19 cellular contexts compared by ENCODE assay signal in the genomic region with DNA sequence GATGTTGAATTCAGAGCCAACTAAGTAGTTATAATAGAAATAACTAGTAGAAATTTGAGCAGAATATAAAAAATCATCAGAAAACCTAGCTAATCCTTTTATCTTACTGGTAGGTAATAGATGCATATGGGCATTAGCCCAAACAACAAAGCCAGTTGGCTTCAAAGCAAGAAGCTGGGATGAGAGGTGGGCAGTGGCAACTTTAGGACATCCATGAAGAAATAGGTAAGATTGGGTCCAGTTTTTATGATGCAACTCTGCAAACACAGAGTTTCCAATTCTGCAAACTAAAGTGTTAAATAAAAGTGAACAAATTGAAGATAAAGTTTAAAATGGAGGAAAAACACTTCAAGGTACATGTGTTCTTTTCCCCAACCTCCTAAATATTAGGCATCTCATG.
"Had no signal": no experiment of that assay in that cellular context is flagged by ENCODE, and none has a peak within 500 bp of the region (broad histone marks: within the 10 kb centered on the region; RNA-seq: fewer than 3 reads in every experiment).

No MANE protein-coding gene starts in this region.

- H3K9me3 ChIP-seq: adrenal gland, esophagus squamous epithelium, gastroesophageal sphincter, tibial artery, uterus had no signal

- DNase-seq: activated CD4-positive, alpha-beta T cell treated with anti-CD3 and anti-CD28 coated beads, Interleukin-2, amount 50 U/mL, for 1 hour; activated CD4-positive, CD25-positive, alpha-beta regulatory T cell treated with anti-CD3 and anti-CD28 coated beads, Interleukin-2, amount 50 U/mL, for 72 hours; activated gamma-delta T cell treated with Interleukin-2 at 50 U/mL for 16 hours; activated T-cell treated with anti-CD3 and anti-CD28 coated beads, Interleukin-2, amount 50 U/mL, for 1 hour; adrenal gland; esophagus squamous epithelium; head of caudate nucleus; hypothalamus; left ventricle myocardium superior; midbrain; natural killer cell; stimulated activated CD4-positive, alpha-beta T cell treated with anti-CD3 and anti-CD28 coated beads, Interleukin-4, amount 100 ng/mL, for 24 hours; stimulated activated naive CD4-positive, alpha-beta T cell treated with Interleukin-2 at 50 U/mL for 16 hours; T-helper 2 cell; tibial artery; uterus had no signal

- H3K4me3 Mint-ChIP-seq: natural killer cell had no signal

- H3K4me3 ChIP-seq: adrenal gland, coronary artery, esophagus squamous epithelium, gastroesophageal sphincter, tibial artery, uterus had no signal

- H3K9me3 Mint-ChIP-seq: activated naive CD4-positive, alpha-beta T cell treated with anti-CD3 and anti-CD28 coated beads, Interleukin-2, amount 50 U/mL, for 72 hours; natural killer cell had no signal

- H3K36me3 Mint-ChIP-seq: natural killer cell had no signal

- H3K36me3 ChIP-seq: adrenal gland, gastroesophageal sphincter, tibial artery, uterus had no signal

- ATAC-seq: activated naive CD4-positive, alpha-beta T cell treated with anti-CD3 and anti-CD28 coated beads, Interleukin-2, amount 50 U/mL, for 72 hours; gastroesophageal sphincter; left ventricle myocardium superior; natural killer cell had no signal

- H3K27ac Mint-ChIP-seq: activated naive CD4-positive, alpha-beta T cell treated with anti-CD3 and anti-CD28 coated beads, Interleukin-2, amount 50 U/mL, for 72 hours had no signal

- H3K27ac ChIP-seq: adrenal gland, coronary artery, esophagus squamous epithelium, gastroesophageal sphincter, tibial artery, uterus had no signal

- H3K27me3 ChIP-seq: adrenal gland, esophagus squamous epithelium, gastroesophageal sphincter, tibial artery, uterus had no signal
